Comparison of ENCODE assay signal across 8 cellular contexts in the genomic region with DNA sequence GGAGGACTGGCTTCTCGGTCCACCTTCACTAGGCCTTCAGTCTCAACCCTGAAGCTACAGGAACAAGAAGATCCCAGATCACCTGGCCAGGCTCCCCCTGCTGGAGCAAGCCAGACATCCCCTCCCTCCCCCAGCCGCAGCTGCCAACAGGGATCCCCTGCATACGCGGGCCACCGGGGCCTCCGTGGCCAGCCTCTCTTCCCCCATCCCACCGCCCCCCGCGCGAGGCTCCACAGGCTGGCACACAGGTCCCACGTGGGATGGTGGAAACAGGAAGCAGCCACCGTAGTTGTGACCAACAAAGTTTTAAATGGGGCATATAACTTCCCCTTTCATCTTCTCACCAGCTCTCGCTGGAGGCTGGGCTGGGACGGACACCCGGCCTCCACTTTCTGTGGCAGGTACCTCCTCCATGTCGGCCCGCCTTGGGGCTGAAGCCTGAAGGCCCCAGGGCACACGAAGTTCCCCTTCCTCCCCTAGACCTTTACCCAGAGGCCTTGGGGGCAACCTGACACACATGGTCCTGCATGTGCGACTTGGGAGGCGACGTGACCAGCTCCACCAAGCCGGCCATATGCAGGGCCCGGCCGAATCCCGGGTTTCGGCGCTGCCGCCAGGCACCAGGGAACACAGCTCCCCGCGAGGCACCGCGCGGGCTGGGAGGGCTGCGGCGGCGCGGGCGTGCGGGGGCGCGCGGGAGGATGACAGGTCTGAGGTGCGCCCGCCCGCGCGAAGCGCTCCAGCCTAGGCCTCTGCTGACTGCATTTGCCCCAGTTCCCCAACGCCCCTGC. TPM values are rescaled to one million over a fixed set of nuclear protein-coding genes. Genes with fewer than 3 reads are reported as not detected.
A peak's percentile ranks its signal among the peaks of the same experiment; 100 is the strongest.
DNase-seq lines count a peak whose midpoint lies in the region; ATAC-seq and TF ChIP-seq lines count a peak whose summit lies in the region.

No MANE protein-coding gene starts in this region.

- ATAC-seq in GM21360 (IDR thresholded peaks at IDR 0.05; ENCODE audit: unreplicated experiment): no peak

- peak; percentile 44 to 66 for TF ChIP-seq CTCF in fibroblast of lung (conservative IDR thresholded peaks at IDR 0.05 in 1 of 2, IDR thresholded peaks at IDR 0.05 in 1 of 2; ENCODE audit: low read depth in 1 of 2, low read length in 2 of 2)
- peak; percentile 73 for TF ChIP-seq CTCF in neural cell (IDR thresholded peaks at IDR 0.05; ENCODE audit: poor library complexity, severe bottlenecking)

- intact Hi-C loops in activated T-helper 1 cell treated with anti-CD3 and anti-CD28 coated beads, Interleukin-12 subunit alpha, Interleukin-12 subunit beta, Interleukin-2, Interleukin-4 antibody, amounts not matched to agents 30 ng/mL and 10 ng/mL and 1 ng/mL, durations not matched to agents 14 hours and 24 hours and 36 hours (cut with micrococcal nuclease): loop anchor here (1.0 kb wide), 1 partner anchor 30 kb away; no protein-coding TSS in a partner anchor

- TF ChIP-seq EP300 in Ishikawa (IDR thresholded peaks at IDR 0.05; ENCODE audit: borderline replicate concordance): no peak
- TF ChIP-seq EP300 in neural cell (conservative IDR thresholded peaks at IDR 0.05; ENCODE audit: poor library complexity, severe bottlenecking): no peak

- H3K4me3 Mint-ChIP-seq in activated T-helper 1 cell treated with anti-CD3 and anti-CD28 coated beads, Interleukin-12 subunit alpha, Interleukin-12 subunit beta, Interleukin-2, Interleukin-4 antibody, amounts not matched to agents 30 ng/mL and 10 ng/mL and 1 ng/mL, durations not matched to agents 14 hours and 24 hours and 36 hours: peak overlapping the region; percentile 90

- no peaks in the 10 kb centered on the region for H3K27me3 Mint-ChIP-seq in activated T-helper 1 cell treated with anti-CD3 and anti-CD28 coated beads, Interleukin-12 subunit alpha, Interleukin-12 subunit beta, Interleukin-2, Interleukin-4 antibody, amounts not matched to agents 30 ng/mL and 10 ng/mL and 1 ng/mL, durations not matched to agents 14 hours and 24 hours and 36 hours (ENCODE audit: insufficient read depth)

- DNase-seq in DMS114 treated with DMSO at 0.1 percent for 48 hours (lab: John Stamatoyannopoulos, UW; ENCODE audit: unreplicated experiment) (peak; percentile 18), RPMI7951 (ENCODE audit: low read depth) (peak; percentile 69), fibroblast of lung (ENCODE audit: low read depth in 2 of 2) (peak; percentile 56 to 61)
- DNase-seq in activated T-helper 1 cell treated with anti-CD3 and anti-CD28 coated beads, Interleukin-12 subunit alpha, Interleukin-12 subunit beta, Interleukin-2, Interleukin-4 antibody, amounts not matched to agents 30 ng/mL and 10 ng/mL and 1 ng/mL, durations not matched to agents 14 hours and 24 hours and 36 hours (ENCODE audit: low spot score): peak; percentile 64

- H3K9me3 ChIP-seq in fibroblast of lung (ENCODE audit: control insufficient read depth, insufficient read depth, low read depth, low read length) (no peaks in the 10 kb centered on the region), neural cell (ENCODE audit: low read length) (no peaks in the 10 kb centered on the region), thymus (ENCODE audit: control insufficient read depth) (no peaks in the 10 kb centered on the region)

- H3K79me2 ChIP-seq in fibroblast of lung (ENCODE audit: control insufficient read depth, insufficient read depth, low read length) (peaks cover 70% of the 10 kb centered on the region), neural cell (replicated peaks; ENCODE audit: insufficient read depth, low read length) (peaks cover 16% of the 10 kb centered on the region)

- peaks cover 2% of the 10 kb centered on the region for H3K36me3 ChIP-seq in fibroblast of lung (ENCODE audit: control insufficient read depth, insufficient read depth, low read length)
- no peaks in the 10 kb centered on the region for H3K36me3 ChIP-seq in neural cell (ENCODE audit: insufficient read depth, low read length)
- H3K36me3 ChIP-seq in thymus (ENCODE audit: control insufficient read depth, insufficient read depth): no peaks in the 10 kb centered on the region

- H3K9me2 ChIP-seq in neural cell (ENCODE audit: insufficient read depth, low read length): no peaks in the 10 kb centered on the region

- H3F3A ChIP-seq in neural cell (ENCODE audit: insufficient read depth, low read length, poor library complexity, severe bottlenecking): peaks cover 5% of the 10 kb centered on the region

- H3K4me1 ChIP-seq in fibroblast of lung (ENCODE audit: control insufficient read depth, extremely low read depth, insufficient read depth, low read length): peaks cover 60% of the 10 kb centered on the region
- H3K4me1 ChIP-seq in thymus (ENCODE audit: control insufficient read depth, insufficient read depth, low read length): peaks cover 66% of the 10 kb centered on the region

- peaks cover 87% of the 10 kb centered on the region for H3K4me1 Mint-ChIP-seq in activated T-helper 1 cell treated with anti-CD3 and anti-CD28 coated beads, Interleukin-12 subunit alpha, Interleukin-12 subunit beta, Interleukin-2, Interleukin-4 antibody, amounts not matched to agents 30 ng/mL and 10 ng/mL and 1 ng/mL, durations not matched to agents 14 hours and 24 hours and 36 hours (ENCODE audit: low read depth)

- peak overlapping the region; percentile 96 for H3K27ac Mint-ChIP-seq in activated T-helper 1 cell treated with anti-CD3 and anti-CD28 coated beads, Interleukin-12 subunit alpha, Interleukin-12 subunit beta, Interleukin-2, Interleukin-4 antibody, amounts not matched to agents 30 ng/mL and 10 ng/mL and 1 ng/mL, durations not matched to agents 14 hours and 24 hours and 36 hours

- peak; percentile 50 for TF ChIP-seq RAD21 in Ishikawa (IDR thresholded peaks at IDR 0.05; ENCODE audit: low read depth)
- TF ChIP-seq RAD21 in neural cell (conservative IDR thresholded peaks at IDR 0.05): peak; percentile 43

- H3K4me3 ChIP-seq in fibroblast of lung (replicated peaks in 1 of 4; ENCODE audit: control extremely low read depth in 1 of 4, insufficient read depth in 1 of 4, low read depth in 3 of 4, low read length in 4 of 4) (peak overlapping the region; percentile 56 to 83 (median 74)), neural cell (ENCODE audit: low read length) (peak overlapping the region; percentile 92), thymus (ENCODE audit: low read length) (peak overlapping the region; percentile 76)

- H4K20me1 ChIP-seq in fibroblast of lung (ENCODE audit: control insufficient read depth, extremely low read depth, insufficient read depth, low read length): no peaks in the 10 kb centered on the region
- no peaks in the 10 kb centered on the region for H4K20me1 ChIP-seq in neural cell (ENCODE audit: insufficient read depth)

- H3K4me2 ChIP-seq in fibroblast of lung (ENCODE audit: extremely low read depth, insufficient read depth, low read length): peak overlapping the region; percentile 79
- H3K4me2 ChIP-seq in neural cell (ENCODE audit: low read length): peak overlapping the region; percentile 69

- no peaks in the 10 kb centered on the region for H3K27me3 ChIP-seq in fibroblast of lung (ENCODE audit: control insufficient read depth, insufficient read depth, low read length)
- no peaks in the 10 kb centered on the region for H3K27me3 ChIP-seq in neural cell (ENCODE audit: insufficient read depth, low read depth, low read length)
- no peaks in the 10 kb centered on the region for H3K27me3 ChIP-seq in thymus (ENCODE audit: control insufficient read depth, insufficient read depth)

- H3K9me3 Mint-ChIP-seq in activated T-helper 1 cell treated with anti-CD3 and anti-CD28 coated beads, Interleukin-12 subunit alpha, Interleukin-12 subunit beta, Interleukin-2, Interleukin-4 antibody, amounts not matched to agents 30 ng/mL and 10 ng/mL and 1 ng/mL, durations not matched to agents 14 hours and 24 hours and 36 hours: no peaks in the 10 kb centered on the region

- under 1% methylated on average over 49 of the region's 49 CpGs for WGBS in thymus

- H3K9ac ChIP-seq in fibroblast of lung (ENCODE audit: insufficient read depth, low read length): peak overlapping the region; percentile 95
- H3K9ac ChIP-seq in neural cell (ENCODE audit: low read length): peak overlapping the region; percentile 90

- peaks cover 5% of the 10 kb centered on the region for H3K36me3 Mint-ChIP-seq in activated T-helper 1 cell treated with anti-CD3 and anti-CD28 coated beads, Interleukin-12 subunit alpha, Interleukin-12 subunit beta, Interleukin-2, Interleukin-4 antibody, amounts not matched to agents 30 ng/mL and 10 ng/mL and 1 ng/mL, durations not matched to agents 14 hours and 24 hours and 36 hours (ENCODE audit: low read depth)

- H3K27ac ChIP-seq in fibroblast of lung (ENCODE audit: insufficient read depth, low read length) (peak overlapping the region; percentile 95), neural cell (ENCODE audit: low read length) (peak overlapping the region; percentile 77), thymus (ENCODE audit: low read depth) (peak overlapping the region; percentile 91)

- H2AFZ ChIP-seq in fibroblast of lung (ENCODE audit: low read length): no peak overlapping the region
- peak overlapping the region; percentile 51 for H2AFZ ChIP-seq in neural cell (ENCODE audit: low read depth, low read length)

TF ChIP-seq in Ishikawa, 13 proteins besides CTCF, POLR2A, EP300 and RAD21 (continues in another document):
- TF ChIP-seq EGR1 (IDR thresholded peaks at IDR 0.05) (0 out of 2 replicates have a peak, but pooled peaks have one; percentile 27), FOXM1 (IDR thresholded peaks at IDR 0.05; ENCODE audit: borderline replicate concordance, low read depth) (no peak)
- TF ChIP-seq, protein P1, sequence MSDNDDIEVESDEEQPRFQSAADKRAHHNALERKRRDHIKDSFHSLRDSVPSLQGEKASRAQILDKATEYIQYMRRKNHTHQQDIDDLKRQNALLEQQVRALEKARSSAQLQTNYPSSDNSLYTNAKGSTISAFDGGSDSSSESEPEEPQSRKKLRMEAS (IDR thresholded peaks at IDR 0.05): peak; percentile 64

TF ChIP-seq in neural cell, 6 proteins besides CTCF, POLR2A, EP300 and RAD21:
- peak; percentile 67 for TF ChIP-seq SMC3 (conservative IDR thresholded peaks at IDR 0.05; ENCODE audit: poor library complexity)
- peak; percentile 65 for TF ChIP-seq MXI1 (conservative IDR thresholded peaks at IDR 0.05; ENCODE audit: poor library complexity, severe bottlenecking)
- no peak for TF ChIP-seq POLR2AphosphoS5 (IDR thresholded peaks at IDR 0.05)

RNA-seq across cellular contexts. Expression of a gene that starts 44.4 kb away (rescaled TPM):
- total RNA-seq in RPMI7951 (2014; rRNA removed; shearing (Covaris generic)): 20.4 and 26.6 TPM in 2 replicates
- 29.7 and 30.6 TPM in 2 replicates for total RNA-seq in activated T-helper 1 cell treated with anti-CD3 and anti-CD28 coated beads, Interleukin-12 subunit alpha, Interleukin-12 subunit beta, Interleukin-2, Interleukin-4 antibody, amounts not matched to agents 30 ng/mL and 10 ng/mL and 1 ng/mL, durations not matched to agents 14 hours and 24 hours and 36 hours
- total RNA-seq in fibroblast of lung: 11.6 and 19.5 TPM in 2 replicates
- polyA plus RNA-seq in fibroblast of lung (44.5 and 46.8 TPM in 2 replicates), neural cell (191 and 205 TPM in 2 replicates), thymus (31.2 TPM)
- 57.0 and 66.6 TPM in 2 replicates for polyA plus RNA-seq in fibroblast of lung (2012)
- polyA minus RNA-seq in fibroblast of lung (ENCODE audit: low replicate concordance) (11.5 and 12.8 TPM in 2 replicates), neural cell (189 and 190 TPM in 2 replicates)

Comparison
In these comparisons a context has a peak if more than half of its experiments do, and no peak if none do; other contexts are left out.
1. DNase-seq: peak in every context shown above with its lines; median percentile 69 in RPMI7951; 64 in activated T-helper 1 cell treated with anti-CD3 and anti-CD28 coated beads, Interleukin-12 subunit alpha, Interleukin-12 subunit beta, Interleukin-2, Interleukin-4 antibody, amounts not matched to agents 30 ng/mL and 10 ng/mL and 1 ng/mL, durations not matched to agents 14 hours and 24 hours and 36 hours; 58 in fibroblast of lung; 18 in DMS114 treated with DMSO at 0.1 percent for 48 hours.